Comparison of ENCODE assay signal across 11 cellular contexts in genomic region chr4:38313999-38314561, GRCh38.
DNase-seq lines count a peak whose midpoint lies in the region; TF ChIP-seq lines count a peak whose summit lies in the region.
"Had no signal": no experiment of that assay in that cellular context is flagged by ENCODE, and none has a peak within 500 bp of the region (broad histone marks: within the 10 kb centered on the region; RNA-seq: fewer than 3 reads in every experiment).

No MANE protein-coding gene starts in this region.

- WGBS in GM23248 (ENCODE audit: low coverage in 1 of 2, low lambda C conversion rate in 2 of 2, missing lambda C conversion rate in 2 of 2), 2 experiments: 16 to 17% methylated on average over 4 of the region's 4 CpGs

- POLR2A ChIA-PET in PC-9 (lab: Charles Lee; ENCODE audit: unreplicated experiment): no interaction called here

- H3F3A ChIP-seq in GM23248 (ENCODE audit: insufficient read depth): peaks cover 11% of the 10 kb centered on the region
- H3F3A ChIP-seq in PC-9 (ENCODE audit: insufficient read depth, low read depth): peaks cover 33% of the 10 kb centered on the region

- H4K20me1 ChIP-seq in GM23248 (ENCODE audit: insufficient read depth) (no peaks in the 10 kb centered on the region), PC-9 (ENCODE audit: insufficient read depth) (no peaks in the 10 kb centered on the region), osteoblast (ENCODE audit: insufficient read depth, low read length) (no peaks in the 10 kb centered on the region)

- no peak overlapping the region for H3K9ac ChIP-seq in GM23248

- peak; percentile 67 for DNase-seq in GM23248
- no peak for DNase-seq in PC-9
- DNase-seq in dorsolateral prefrontal cortex: no peak
- DNase-seq in osteoblast (ENCODE audit: insufficient read length, low spot score, missing footprints): peak; percentile 78
- no peak for DNase-seq in NCI-H146 (lab: John Stamatoyannopoulos, UW)
- no peak for DNase-seq in NCI-H526 treated with DMSO at 0.1 percent for 48 hours (lab: John Stamatoyannopoulos, UW)
- no peak for DNase-seq in NCI-H2107 treated with DMSO at 0.1 percent for 48 hours (lab: John Stamatoyannopoulos, UW; ENCODE audit: unreplicated experiment)
- DNase-seq in NCI-H187 (lab: John Stamatoyannopoulos, UW): no peak
- DNase-seq: heart left ventricle, MV-4-11, T-helper 2 cell had no signal

- BruUV-seq in PC-9 (replicated peaks; lab: Mats Ljungman, UMichigan): no TSS peak

- H3K9me3 ChIP-seq in GM23248 (ENCODE audit: low read depth) (no peaks in the 10 kb centered on the region), PC-9 (ENCODE audit: insufficient read depth, low read depth) (no peaks in the 10 kb centered on the region; the same call in none of the 2 replicates), osteoblast (ENCODE audit: low read depth, low read length) (no peaks in the 10 kb centered on the region)

- H3K79me2 ChIP-seq in GM23248 (ENCODE audit: insufficient read depth) (no peaks in the 10 kb centered on the region), PC-9 (ENCODE audit: low read depth) (no peaks in the 10 kb centered on the region), osteoblast (ENCODE audit: insufficient read depth, low read length) (no peaks in the 10 kb centered on the region)

- peak overlapping the region; percentile 52 for H3K4me2 ChIP-seq in GM23248 (ENCODE audit: unreplicated experiment)
- H3K4me2 ChIP-seq in PC-9: no peak overlapping the region
- no peak overlapping the region for H3K4me2 ChIP-seq in osteoblast (ENCODE audit: insufficient read depth, low read length)

- peak overlapping the region; percentile 11; the same call in 1 of the 2 replicates for H3K27ac ChIP-seq in GM23248
- peak overlapping the region; percentile 79 for H3K27ac ChIP-seq in PC-9
- peak overlapping the region in 53 of 59 donors; percentile 9 to 87 (median 55) for H3K27ac ChIP-seq in dorsolateral prefrontal cortex
- no peak overlapping the region for H3K27ac ChIP-seq in osteoblast (ENCODE audit: low read depth, low read length)
- H3K27ac ChIP-seq: heart left ventricle had no signal

- H3K4me1 ChIP-seq in GM23248 (ENCODE audit: insufficient read depth) (peaks cover 23% of the 10 kb centered on the region), PC-9 (replicated peaks; ENCODE audit: insufficient read depth) (peaks cover 48% of the 10 kb centered on the region), osteoblast (ENCODE audit: insufficient read depth, low read length) (peaks cover 15% of the 10 kb centered on the region)

- no peaks in the 10 kb centered on the region for H3K36me3 ChIP-seq in GM23248 (ENCODE audit: low read depth)
- no peaks in the 10 kb centered on the region for H3K36me3 ChIP-seq in PC-9 (ENCODE audit: low read depth)
- no peaks in the 10 kb centered on the region for H3K36me3 ChIP-seq in osteoblast (ENCODE audit: insufficient read depth, low read length)
- H3K36me3 ChIP-seq: heart left ventricle had no signal

- CTCF ChIA-PET in PC-9 (lab: Charles Lee): no interaction called here

- H3K9me2 ChIP-seq in GM23248 (ENCODE audit: insufficient read depth) (no peaks in the 10 kb centered on the region), PC-9 (ENCODE audit: insufficient read depth) (no peaks in the 10 kb centered on the region)

- TF ChIP-seq CTCF in PC-9 (conservative IDR thresholded peaks at IDR 0.05): no peak
- no peak for TF ChIP-seq CTCF in dorsolateral prefrontal cortex (IDR thresholded peaks at IDR 0.05 in 54 of 56, conservative IDR thresholded peaks at IDR 0.05 in 2 of 56; ENCODE audit: low read depth in 1 of 56, partially characterized antibody in 56 of 56)
- TF ChIP-seq CTCF in osteoblast (IDR thresholded peaks at IDR 0.05; ENCODE audit: extremely low read depth, low read depth, low read length): no peak

- in situ Hi-C loops in GM23248 (cut with MboI): loop anchor here (10.0 kb wide), 2 partner anchors 119 to 239 kb away; no protein-coding TSS in a partner anchor

- intact Hi-C loops in PC-9 (cut with micrococcal nuclease; ENCODE audit: unreplicated experiment): no loop called here
- intact Hi-C loops in dorsolateral prefrontal cortex (cut with DNase I): no loop called here

- H3K4me3 ChIP-seq in GM23248 (no peak overlapping the region), PC-9 (no peak overlapping the region), dorsolateral prefrontal cortex (no peak overlapping the region), osteoblast (ENCODE audit: insufficient read depth, low read length) (no peak overlapping the region)
- H3K4me3 ChIP-seq: heart left ventricle had no signal

- H2AFZ ChIP-seq in GM23248 (peak overlapping the region; percentile 57), PC-9 (no peak overlapping the region), osteoblast (ENCODE audit: low read length) (peak overlapping the region; percentile 51)

- H3K27me3 ChIP-seq in GM23248 (replicated peaks; ENCODE audit: insufficient read depth): no peaks in the 10 kb centered on the region
- no peaks in the 10 kb centered on the region for H3K27me3 ChIP-seq in PC-9 (ENCODE audit: insufficient read depth, low read depth)
- H3K27me3 ChIP-seq in dorsolateral prefrontal cortex: no peaks in the 10 kb centered on the region
- no peaks in the 10 kb centered on the region for H3K27me3 ChIP-seq in osteoblast (ENCODE audit: insufficient read depth, low read length)
- H3K27me3 ChIP-seq: heart left ventricle had no signal

Comparison
In these comparisons a context has a peak if more than half of its experiments do, and no peak if none do; other contexts are left out.
1. DNase-seq: peak in GM23248 (single experiment) and osteoblast (single experiment); none in PC-9 (0 of 2), dorsolateral prefrontal cortex (0 of 10), NCI-H146 (single experiment), NCI-H526 treated with DMSO at 0.1 percent for 48 hours (single experiment), NCI-H2107 treated with DMSO at 0.1 percent for 48 hours (single experiment) and NCI-H187 (0 of 2).